In genomic region chr9:134734270-134734669, GRCh38 we compare ENCODE assay signal across 13 cellular contexts.
DNase-seq lines count a peak whose midpoint lies in the region.
"Had no signal": no experiment of that assay in that cellular context is flagged by ENCODE, and none has a peak within 500 bp of the region (broad histone marks: within the 10 kb centered on the region; RNA-seq: fewer than 3 reads in every experiment).

No MANE protein-coding gene starts in this region.

- no peaks in the 10 kb centered on the region for H3K9me3 Mint-ChIP-seq in T-helper 2 cell treated with Interferon-gamma antibody and Interleukin-4, amounts not matched to agents 5 μg/mL and 100 μg/mL, for 36 hours

- H3K27ac Mint-ChIP-seq in T-helper 2 cell treated with Interferon-gamma antibody and Interleukin-4, amounts not matched to agents 5 μg/mL and 100 μg/mL, for 36 hours, result no peak overlapping the region
- H3K27ac Mint-ChIP-seq: activated naive CD4-positive, alpha-beta T cell treated with anti-CD3 and anti-CD28 coated beads, Interleukin-2, amount 10 ng/mL, durations not matched to agents 7 days and 5 days had no signal

- H3K27me3 Mint-ChIP-seq in T-helper 2 cell treated with Interferon-gamma antibody and Interleukin-4, amounts not matched to agents 5 μg/mL and 100 μg/mL, for 36 hours (ENCODE audit: low read depth), result no peaks in the 10 kb centered on the region
- H3K27me3 Mint-ChIP-seq: activated naive CD4-positive, alpha-beta T cell treated with anti-CD3 and anti-CD28 coated beads, Interleukin-2, amount 10 ng/mL, durations not matched to agents 7 days and 5 days had no signal

- no peak overlapping the region for H3K4me3 Mint-ChIP-seq in T-helper 2 cell treated with Interferon-gamma antibody and Interleukin-4, amounts not matched to agents 5 μg/mL and 100 μg/mL, for 36 hours
- H3K4me3 Mint-ChIP-seq: activated naive CD4-positive, alpha-beta T cell treated with anti-CD3 and anti-CD28 coated beads, Interleukin-2, amount 10 ng/mL, durations not matched to agents 7 days and 5 days had no signal

- no peaks in the 10 kb centered on the region for H3K36me3 Mint-ChIP-seq in T-helper 2 cell treated with Interferon-gamma antibody and Interleukin-4, amounts not matched to agents 5 μg/mL and 100 μg/mL, for 36 hours (ENCODE audit: low read depth)
- H3K36me3 Mint-ChIP-seq: activated naive CD4-positive, alpha-beta T cell treated with anti-CD3 and anti-CD28 coated beads, Interleukin-2, amount 10 ng/mL, durations not matched to agents 7 days and 5 days had no signal

- DNase-seq in A172 (ENCODE audit: low spot score) (peak; percentile 58), LoVo (ENCODE audit: low spot score) (peak; percentile 7), cerebellar cortex (ENCODE audit: low spot score) (peak; percentile 24), left kidney (ENCODE audit: low read depth, low spot score) (peak; percentile 59), NCI-H226 (no peak), NCI-H146 (lab: John Stamatoyannopoulos, UW) (no peak), SHP77 treated with DMSO at 0.1 percent for 48 hours (lab: John Stamatoyannopoulos, UW) (no peak)
- DNase-seq in T-helper 2 cell treated with Interferon-gamma antibody and Interleukin-4, amounts not matched to agents 5 μg/mL and 100 μg/mL, for 36 hours (ENCODE audit: low spot score), result no peak
- DNase-seq: ACHN; activated CD4-positive, alpha-beta T cell treated with anti-CD3 and anti-CD28 coated beads, Interleukin-2, amount 50 U/mL, for 1 hour; activated naive CD4-positive, alpha-beta T cell treated with anti-CD3 and anti-CD28 coated beads, Interleukin-2, amount 10 ng/mL, durations not matched to agents 7 days and 5 days; MM.1S; NCI-H526 treated with DMSO at 0.1 percent for 48 hours had no signal

- no peaks in the 10 kb centered on the region for H3K4me1 Mint-ChIP-seq in T-helper 2 cell treated with Interferon-gamma antibody and Interleukin-4, amounts not matched to agents 5 μg/mL and 100 μg/mL, for 36 hours (ENCODE audit: low read depth)
- H3K4me1 Mint-ChIP-seq: activated naive CD4-positive, alpha-beta T cell treated with anti-CD3 and anti-CD28 coated beads, Interleukin-2, amount 10 ng/mL, durations not matched to agents 7 days and 5 days had no signal

Comparison
In these comparisons a context has a peak if more than half of its experiments do, and no peak if none do; other contexts are left out.
1. DNase-seq: peak in A172 (single experiment), LoVo (single experiment), cerebellar cortex (single experiment) and left kidney (single experiment); none in T-helper 2 cell treated with Interferon-gamma antibody and Interleukin-4, amounts not matched to agents 5 μg/mL and 100 μg/mL, for 36 hours (single experiment), NCI-H226 (single experiment), NCI-H146 (single experiment) and SHP77 treated with DMSO at 0.1 percent for 48 hours (single experiment).